35 cellular contexts compared by ENCODE assay signal in genomic region chr11:107179829-107180228, GRCh38.
"Had no signal": no experiment of that assay in that cellular context is flagged by ENCODE, and none has a peak within 500 bp of the region (broad histone marks: within the 10 kb centered on the region; RNA-seq: fewer than 3 reads in every experiment).

No MANE protein-coding gene starts in this region.

- H3K36me3 Mint-ChIP-seq: activated CD8-positive, alpha-beta memory T cell treated with anti-CD3 and anti-CD28 coated beads, Interleukin-2, amount 10 ng/mL, durations not matched to agents 7 days and 5 days had no signal

- H3K27ac Mint-ChIP-seq: activated B cell treated with CpG ODN at 0.5 μM for 24 hours; activated CD4-positive, alpha-beta T cell treated with anti-CD3 and anti-CD28 coated beads, Interleukin-2, amount 10 ng/mL, durations not matched to agents 24 days and 14 days; activated CD8-positive, alpha-beta memory T cell treated with anti-CD3 and anti-CD28 coated beads, Interleukin-2, amount 10 ng/mL, durations not matched to agents 7 days and 5 days; activated naive CD4-positive, alpha-beta T cell treated with anti-CD3 and anti-CD28 coated beads, Interleukin-2, amount 50 U/mL, for 72 hours; activated naive CD8-positive, alpha-beta T cell treated with anti-CD3 and anti-CD28 coated beads, Interleukin-2, amount 50 U/mL, for 24 hours; activated T-cell treated with anti-CD3 and anti-CD28 coated beads, Interleukin-2, amount 50 U/mL, for 24 hours; T-helper 17 cell had no signal

- H3K27ac ChIP-seq: ascending aorta, body of pancreas, coronary artery, SJSA1 had no signal

- H3K4me1 Mint-ChIP-seq: activated B cell treated with CpG ODN at 0.5 μM for 24 hours; activated CD4-positive, alpha-beta T cell treated with anti-CD3 and anti-CD28 coated beads, Interleukin-2, amount 10 ng/mL, durations not matched to agents 24 days and 14 days; activated CD8-positive, alpha-beta memory T cell treated with anti-CD3 and anti-CD28 coated beads, Interleukin-2, amount 10 ng/mL, durations not matched to agents 7 days and 5 days; activated naive CD8-positive, alpha-beta T cell treated with anti-CD3 and anti-CD28 coated beads, Interleukin-2, amount 50 U/mL, for 24 hours; T-helper 17 cell had no signal

- FAIRE-seq: bronchial epithelial cell, K562, TTC549 had no signal

- H3K4me1 ChIP-seq: ascending aorta, body of pancreas, SJSA1 had no signal

- H3K9me3 ChIP-seq: ascending aorta, body of pancreas, SJSA1 had no signal

- H3K27me3 ChIP-seq: ascending aorta, body of pancreas, SJSA1 had no signal

- ATAC-seq: activated CD8-positive, alpha-beta memory T cell treated with anti-CD3 and anti-CD28 coated beads, Interleukin-2, amount 10 ng/mL, durations not matched to agents 7 days and 5 days; activated naive CD4-positive, alpha-beta T cell treated with anti-CD3 and anti-CD28 coated beads, Interleukin-2, amount 50 U/mL, for 72 hours; activated naive CD8-positive, alpha-beta T cell treated with anti-CD3 and anti-CD28 coated beads, Interleukin-2, amount 50 U/mL, for 24 hours; body of pancreas; K562; Panc1; Right ventricle myocardium inferior; SK-N-SH treated with all-trans-retinoic acid at 6 μM for 48 hours; T-helper 17 cell had no signal

- H3K27me3 Mint-ChIP-seq: activated B cell treated with CpG ODN at 0.5 μM for 24 hours; activated CD4-positive, alpha-beta T cell treated with anti-CD3 and anti-CD28 coated beads, Interleukin-2, amount 10 ng/mL, durations not matched to agents 24 days and 14 days; activated CD8-positive, alpha-beta memory T cell treated with anti-CD3 and anti-CD28 coated beads, Interleukin-2, amount 10 ng/mL, durations not matched to agents 7 days and 5 days; activated naive CD8-positive, alpha-beta T cell treated with anti-CD3 and anti-CD28 coated beads, Interleukin-2, amount 50 U/mL, for 24 hours; activated T-cell treated with anti-CD3 and anti-CD28 coated beads, Interleukin-2, amount 50 U/mL, for 24 hours; T-helper 17 cell had no signal

- H3K4me3 Mint-ChIP-seq: activated B cell treated with CpG ODN at 0.5 μM for 24 hours; activated CD4-positive, alpha-beta T cell treated with anti-CD3 and anti-CD28 coated beads, Interleukin-2, amount 10 ng/mL, durations not matched to agents 24 days and 14 days; activated CD8-positive, alpha-beta memory T cell treated with anti-CD3 and anti-CD28 coated beads, Interleukin-2, amount 10 ng/mL, durations not matched to agents 7 days and 5 days; activated naive CD8-positive, alpha-beta T cell treated with anti-CD3 and anti-CD28 coated beads, Interleukin-2, amount 50 U/mL, for 24 hours; activated T-cell treated with anti-CD3 and anti-CD28 coated beads, Interleukin-2, amount 50 U/mL, for 24 hours; T-helper 17 cell had no signal

- DNase-seq: activated B cell treated with CpG ODN at 0.5 μM for 24 hours; activated CD4-positive, alpha-beta T cell treated with anti-CD3 and anti-CD28 coated beads for 1 hour; activated CD4-positive, alpha-beta T cell treated with anti-CD3 and anti-CD28 coated beads, Interleukin-2, amount 10 ng/mL, durations not matched to agents 24 days and 14 days; activated CD4-positive, alpha-beta T cell treated with anti-CD3 and anti-CD28 coated beads, Interleukin-2, amount 50 U/mL, for 48 hours; activated CD8-positive, alpha-beta memory T cell treated with anti-CD3 and anti-CD28 coated beads, Interleukin-2, amount 10 ng/mL, durations not matched to agents 7 days and 5 days; activated effector memory CD4-positive, alpha-beta T cell treated with anti-CD3 and anti-CD28 coated beads, Interleukin-2, amount 50 U/mL, for 16 hours; activated naive CD4-positive, alpha-beta T cell treated with Interleukin-2 at 50 U/mL for 16 hours; activated naive CD8-positive, alpha-beta T cell treated with anti-CD3 and anti-CD28 coated beads, Interleukin-2, amount 50 U/mL, for 24 hours; activated T-cell treated with anti-CD3 and anti-CD28 coated beads, Interleukin-2, amount 50 U/mL, for 24 hours; amniotic stem cell; body of pancreas; central memory CD4-positive, alpha-beta T cell; Karpas-422; NCI-H146; NCI-H187 treated with DMSO at 0.1 percent for 48 hours; NCI-H2081 treated with DMSO at 0.1 percent for 48 hours; NCI-H2171; NCI-H226; NCI-H526; NCI-H774; NK-92 treated with Interleukin-12 subunit alpha and Interleukin-12 subunit beta, amount 100 ng/mL, for 24 hours; OCI-M1; RPMI8226; T-helper 17 cell; T-helper 9 cell had no signal

- H3K36me3 ChIP-seq: ascending aorta, SJSA1 had no signal

- H3K4me3 ChIP-seq: ascending aorta, body of pancreas, coronary artery, K562, SJSA1 had no signal
